Comparison of ENCODE assay signal across 8 cellular contexts in the genomic region with DNA sequence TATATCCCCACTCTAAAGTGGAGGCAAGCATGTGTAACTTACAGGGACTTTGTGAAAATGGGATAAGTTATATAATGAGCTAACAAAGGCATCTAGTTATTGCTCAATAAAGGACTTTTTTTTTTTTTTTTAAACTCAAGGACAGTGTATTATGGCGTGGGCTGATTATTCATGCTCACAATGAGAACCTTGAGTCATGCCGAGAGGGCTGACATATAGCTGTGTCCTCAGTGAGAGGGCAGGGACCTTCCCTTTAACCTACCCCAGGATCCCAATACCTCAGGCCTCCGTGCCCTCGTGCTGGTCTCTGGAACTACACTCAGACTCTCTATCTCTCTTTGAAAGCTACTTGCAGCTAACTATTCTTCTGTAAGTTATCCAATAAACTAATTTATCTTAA.
DNase-seq lines count a peak whose midpoint lies in the region; ATAC-seq and TF ChIP-seq lines count a peak whose summit lies in the region.
"Had no signal": no experiment of that assay in that cellular context is flagged by ENCODE, and none has a peak within 500 bp of the region (broad histone marks: within the 10 kb centered on the region; RNA-seq: fewer than 3 reads in every experiment).

No MANE protein-coding gene starts in this region.

- H3K36me3 ChIP-seq in stomach = no peaks in the 10 kb centered on the region

- H3K4me3 ChIP-seq in stomach = no peak overlapping the region

- H3K27me3 ChIP-seq in stomach = no peaks in the 10 kb centered on the region

- DNase-seq in GM13977 (ENCODE audit: low spot score) = peak; percentile 36
- DNase-seq in RPMI7951 (ENCODE audit: low read depth) = peak; percentile 33
- DNase-seq in stimulated activated CD4-positive, alpha-beta T cell treated with anti-CD3 and anti-CD28 coated beads, TNF-alpha, amount 100 ng/mL, for 48 hours (ENCODE audit: low read depth in 3 of 3) = peak; percentile 41 to 59 (median 57)
- DNase-seq in NCI-H1436 (lab: John Stamatoyannopoulos, UW) = no peak
- no peak for DNase-seq in stomach
- DNase-seq: NCI-H1092 had no signal

- H3K9me3 ChIP-seq in stomach = peaks cover 0 to 3% (median 0%) of the 10 kb centered on the region in 4 donors

- 70 to 80% (median 75%) methylated on average over 4 of the region's 4 CpGs for WGBS in stomach, 5 donors

- ATAC-seq in esophagus mucosa (peak; percentile 95), HG03139 (IDR thresholded peaks at IDR 0.05; ENCODE audit: unreplicated experiment) (no peak)

- no peak for TF ChIP-seq CTCF in GM13977 (IDR thresholded peaks at IDR 0.05; ENCODE audit: extremely low read depth, insufficient read depth, missing control alignments)
- TF ChIP-seq CTCF in stomach (IDR thresholded peaks at IDR 0.05) = no peak

- in situ Hi-C loops in GM13977 (cut with MboI; ENCODE audit: low pct_unique_long_range_greater_than_20kb, low sequenced_read_pairs, unreplicated experiment) = no loop called here

- no peak for TF ChIP-seq POLR2A in stomach (IDR thresholded peaks at IDR 0.05)

- TF ChIP-seq EP300 in stomach (IDR thresholded peaks at IDR 0.05) = no peak

- H3K4me1 ChIP-seq in stomach = peaks cover 0 to 7% (median 0%) of the 10 kb centered on the region in 4 donors

- intact Hi-C loops in stomach (cut with DNase I; ENCODE audit: low total_unique reads) = no loop called here

- no peak overlapping the region for H3K27ac ChIP-seq in stomach

Comparison
In these comparisons a context has a peak if more than half of its experiments do, and no peak if none do; other contexts are left out.
1. DNase-seq: peak in GM13977 (single experiment), RPMI7951 (single experiment) and stimulated activated CD4-positive, alpha-beta T cell treated with anti-CD3 and anti-CD28 coated beads, TNF-alpha, amount 100 ng/mL, for 48 hours (3 of 3); none in NCI-H1436 (single experiment) and stomach (single experiment).